ENCODE assay signal across 10 cellular contexts in the genomic region with DNA sequence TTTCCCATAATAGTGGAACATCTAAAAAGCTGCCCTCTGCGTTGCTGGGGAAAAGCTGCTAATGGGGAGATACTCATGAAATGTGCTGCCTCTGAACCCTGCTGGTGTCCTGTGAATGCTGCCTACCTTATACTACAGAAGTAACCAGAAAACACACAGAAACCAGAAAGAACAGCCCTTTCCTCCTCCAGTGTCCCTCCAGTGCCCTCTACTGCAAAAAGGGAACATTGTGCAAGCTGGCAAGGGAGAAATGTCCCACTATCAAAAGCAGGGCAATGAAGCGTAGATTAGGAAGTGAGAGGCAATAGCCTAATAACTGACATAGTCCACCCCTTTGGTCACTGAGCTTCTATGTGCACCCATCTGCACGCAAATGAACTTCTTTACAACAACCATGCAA.
DNase-seq lines count a peak whose midpoint lies in the region; ATAC-seq, FAIRE-seq and TF ChIP-seq lines count a peak whose summit lies in the region.
"Had no signal": no experiment of that assay in that cellular context is flagged by ENCODE, and none has a peak within 500 bp of the region (broad histone marks: within the 10 kb centered on the region; RNA-seq: fewer than 3 reads in every experiment).

No MANE protein-coding gene starts in this region.

- H3K4me1 ChIP-seq in PC-3 (ENCODE audit: insufficient read depth, low read length) = no peaks in the 10 kb centered on the region
- H3K4me1 ChIP-seq in small intestine (ENCODE audit: control insufficient read depth in 2 of 2, insufficient read depth in 1 of 2, low read depth in 1 of 2, low read length in 1 of 2) = no peaks in the 10 kb centered on the region

- 45 to 73% (median 66%) methylated on average over 3 of the region's 3 CpGs for WGBS in small intestine, 3 donors

- DNase-seq in NCI-H524 (lab: John Stamatoyannopoulos, UW) = peak; percentile 43 to 76
- DNase-seq in NCI-H524 treated with DMSO at 0.1 percent for 48 hours (lab: John Stamatoyannopoulos, UW) = no peak
- DNase-seq in PC-3 = peak; percentile 51
- DNase-seq in fibroblast of pulmonary artery (ENCODE audit: low read depth) = peak; percentile 69
- DNase-seq in small intestine = peak; percentile 6
- DNase-seq in posterior cingulate gyrus = no peak
- DNase-seq: activated CD4-positive, alpha-beta memory T cell treated with anti-CD3 and anti-CD28 coated beads for 36 hours had no signal

- H3F3A ChIP-seq in PC-3 (ENCODE audit: low read length, unreplicated experiment) = no peaks in the 10 kb centered on the region

- H3K9me3 ChIP-seq in PC-3 (ENCODE audit: low read length) = no peaks in the 10 kb centered on the region
- no peaks in the 10 kb centered on the region for H3K9me3 ChIP-seq in small intestine (ENCODE audit: control insufficient read depth, low read depth)

- H3K27ac ChIP-seq in PC-3 (ENCODE audit: low read length) (no peak overlapping the region), small intestine (ENCODE audit: low read depth in 1 of 2, low read length in 1 of 2) (no peak overlapping the region)
- H3K27ac ChIP-seq: epithelial cell of prostate had no signal

- no peaks in the 10 kb centered on the region for H3K79me2 ChIP-seq in PC-3 (ENCODE audit: low read length)

- POLR2A ChIA-PET in PC-3 (lab: Charles Lee; ENCODE audit: unreplicated experiment) = no interaction called here

- ATAC-seq in PC-3 = peak; percentile 56; the same call in 1 of the 2 replicates
- no peak for ATAC-seq in HG03432 (IDR thresholded peaks at IDR 0.05; ENCODE audit: unreplicated experiment)
- no peak for ATAC-seq in HG02623 (IDR thresholded peaks at IDR 0.05; ENCODE audit: unreplicated experiment)

- CTCF ChIA-PET in PC-3 (lab: Charles Lee) = interaction anchor here (0.8 kb wide), 1 partner anchor 56 kb away, joined by 3 read pairs; no protein-coding TSS in a partner anchor

- intact Hi-C loops in PC-3 (cut with micrococcal nuclease) (loop anchor here (1.0 to 10.0 kb wide), 2 partner anchors 610 to 805 kb away; no protein-coding TSS in a partner anchor), posterior cingulate gyrus (cut with DNase I) (no loop called here)

- no peaks in the 10 kb centered on the region for H4K20me1 ChIP-seq in PC-3 (ENCODE audit: low read length)

- no peak for FAIRE-seq in small intestine (lab: Jason Lieb, UNC)

- no peaks in the 10 kb centered on the region for H3K27me3 ChIP-seq in PC-3 (ENCODE audit: low read length)
- H3K27me3 ChIP-seq in small intestine (ENCODE audit: control insufficient read depth in 2 of 2, insufficient read depth in 2 of 2, low read length in 2 of 2) = no peaks in the 10 kb centered on the region

- H3K9me2 ChIP-seq in PC-3 (replicated peaks; ENCODE audit: low read length) = no peaks in the 10 kb centered on the region

- H3K36me3 ChIP-seq in PC-3 (ENCODE audit: low read depth, low read length) (no peaks in the 10 kb centered on the region), small intestine (ENCODE audit: control insufficient read depth in 2 of 2, insufficient read depth in 2 of 2, low read length in 2 of 2) (no peaks in the 10 kb centered on the region)

- no peak overlapping the region for H2AFZ ChIP-seq in PC-3 (ENCODE audit: low read length)

- H3K4me3 ChIP-seq in PC-3 (ENCODE audit: low read length) (no peak overlapping the region), fibroblast of pulmonary artery (replicated peaks; ENCODE audit: low read depth, low read length) (no peak overlapping the region), small intestine (ENCODE audit: low read depth in 1 of 2, low read length in 2 of 2) (no peak overlapping the region)

- no peak overlapping the region for H3K4me2 ChIP-seq in PC-3 (ENCODE audit: low read length)

- TF ChIP-seq CTCF in PC-3 (conservative IDR thresholded peaks at IDR 0.05; ENCODE audit: low read depth, low read length) (peak; percentile 62), fibroblast of pulmonary artery (IDR thresholded peaks at IDR 0.05; ENCODE audit: low read length, missing control alignments) (peak; percentile 72)

- H3K9ac ChIP-seq in PC-3 (ENCODE audit: low read length) = no peak overlapping the region

- no TSS peak for BruUV-seq in PC-3 (replicated peaks; lab: Mats Ljungman, UMichigan)

Comparison
In these comparisons a context has a peak if more than half of its experiments do, and no peak if none do; other contexts are left out.
1. DNase-seq: peak in NCI-H524 (2 of 2), PC-3 (single experiment), fibroblast of pulmonary artery (single experiment) and small intestine (single experiment); none in NCI-H524 treated with DMSO at 0.1 percent for 48 hours (single experiment) and posterior cingulate gyrus (0 of 10).